Comparison of ENCODE assay signal across 21 cellular contexts in the genomic region with DNA sequence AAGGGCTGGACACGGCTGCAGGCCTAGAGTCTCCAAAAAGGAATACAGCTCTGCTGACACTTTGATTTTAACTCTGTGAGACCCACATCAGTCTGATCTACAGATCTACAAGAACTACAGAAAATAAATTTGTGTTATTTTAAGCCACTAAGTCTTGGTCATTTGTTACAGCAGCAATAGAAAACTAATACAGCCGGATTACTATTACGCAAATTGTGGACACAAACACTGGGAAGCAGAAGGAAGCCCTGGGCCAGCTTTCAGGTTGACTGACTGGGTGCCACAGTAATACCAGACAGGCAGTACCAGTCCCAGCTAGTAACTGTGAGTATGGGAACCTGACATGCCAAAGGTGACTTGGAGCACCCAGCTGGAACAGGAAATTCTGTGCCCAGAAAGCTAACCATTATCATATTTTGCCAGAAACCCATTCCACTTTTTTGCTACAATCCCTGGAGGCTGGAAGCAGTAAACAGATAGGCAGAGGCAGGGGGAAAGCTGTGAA. TPM values are rescaled to one million over a fixed set of nuclear protein-coding genes. Genes with fewer than 3 reads are reported as not detected.
"Had no signal": no experiment of that assay in that cellular context is flagged by ENCODE, and none has a peak within 500 bp of the region (broad histone marks: within the 10 kb centered on the region; RNA-seq: fewer than 3 reads in every experiment).

No MANE protein-coding gene starts in this region.

- DNase-seq: activated CD4-positive, alpha-beta T cell treated with anti-CD3 and anti-CD28 coated beads for 48 hours; activated CD4-positive, alpha-beta T cell treated with anti-CD3 and anti-CD28 coated beads, Interleukin-2, amount 50 U/mL, for 4 hours; activated CD4-positive, CD25-positive, alpha-beta regulatory T cell treated with anti-CD3 and anti-CD28 coated beads, Interleukin-2, amount 50 U/mL, for 72 hours; activated CD8-positive, alpha-beta memory T cell treated with anti-CD3 and anti-CD28 coated beads, Interleukin-2, amount 10 ng/mL, durations not matched to agents 7 days and 5 days; activated CD8-positive, alpha-beta T cell treated with anti-CD3 and anti-CD28 coated beads, Interleukin-2, amount 10 ng/mL, durations not matched to agents 7 days and 5 days; activated gamma-delta T cell; activated naive CD4-positive, alpha-beta T cell treated with anti-CD3 and anti-CD28 coated beads for 36 hours; activated T-cell treated with anti-CD3 and anti-CD28 coated beads, Interleukin-2, amount 50 U/mL, for 4 hours; amygdala; NCI-H1105 treated with DMSO at 0.1 percent for 48 hours; NCI-H1436 treated with DMSO at 0.1 percent for 48 hours; NCI-H187; NCI-H2081; NCI-H446; NCI-H524; PC-3; SHP77 treated with DMSO at 0.1 percent for 48 hours had no signal

- ATAC-seq: activated CD8-positive, alpha-beta memory T cell treated with anti-CD3 and anti-CD28 coated beads, Interleukin-2, amount 10 ng/mL, durations not matched to agents 7 days and 5 days; activated CD8-positive, alpha-beta T cell treated with anti-CD3 and anti-CD28 coated beads, Interleukin-2, amount 10 ng/mL, durations not matched to agents 7 days and 5 days; activated T-cell treated with anti-CD3 and anti-CD28 coated beads, Interleukin-2, amount 50 U/mL, for 4 hours; activated T-helper 17 cell treated with anti-CD3 and anti-CD28 coated beads, Interleukin-2, amount 50 U/mL, for 72 hours; PC-3 had no signal

- FAIRE-seq: astrocyte, RCC 7860 had no signal

RNA-seq across cellular contexts. Expression of a gene that starts 56.2 kb away (rescaled TPM):
- total RNA-seq: activated CD8-positive, alpha-beta memory T cell treated with anti-CD3 and anti-CD28 coated beads, Interleukin-2, amount 10 ng/mL, durations not matched to agents 7 days and 5 days; activated CD8-positive, alpha-beta T cell treated with anti-CD3 and anti-CD28 coated beads, Interleukin-2, amount 10 ng/mL, durations not matched to agents 7 days and 5 days; activated naive CD4-positive, alpha-beta T cell treated with anti-CD3 and anti-CD28 coated beads for 36 hours; activated T-cell treated with anti-CD3 and anti-CD28 coated beads, Interleukin-2, amount 50 U/mL, for 4 hours; activated T-helper 17 cell treated with anti-CD3 and anti-CD28 coated beads, Interleukin-2, amount 50 U/mL, for 72 hours; astrocyte; PC-3; SK-MEL-5 had no signal
